ENCODE assay signal across 25 cellular contexts in genomic region chr3:116302087-116302747, GRCh38.
DNase-seq lines count a peak whose midpoint lies in the region; ATAC-seq and TF ChIP-seq lines count a peak whose summit lies in the region.
"Had no signal": no experiment of that assay in that cellular context is flagged by ENCODE, and none has a peak within 500 bp of the region (broad histone marks: within the 10 kb centered on the region; RNA-seq: fewer than 3 reads in every experiment).

No MANE protein-coding gene starts in this region.

- H3K27ac ChIP-seq in rectal smooth muscle tissue (ENCODE audit: low read depth, low read length) (peak overlapping the region; percentile 30), mesendoderm (ENCODE audit: low read depth, low read length) (no peak overlapping the region)
- H3K27ac ChIP-seq: heart right ventricle, parathyroid adenoma, PC-9, vagina had no signal

- H3K36me3 Mint-ChIP-seq in natural killer cell: no peaks in the 10 kb centered on the region
- no peaks in the 10 kb centered on the region for H3K36me3 Mint-ChIP-seq in stimulated activated effector memory CD8-positive, alpha-beta T cell treated with anti-CD3 and anti-CD28 coated beads, Interleukin-12 subunit alpha, Interleukin-12 subunit beta, amount 100 ng/mL, for 72 hours
- H3K36me3 Mint-ChIP-seq: activated naive CD4-positive, alpha-beta T cell treated with anti-CD3 and anti-CD28 coated beads, Interleukin-2, amount 50 U/mL, for 24 hours; naive thymus-derived CD4-positive, alpha-beta T cell had no signal

- H3K4me3 ChIP-seq in adipocyte (ENCODE audit: low read length) (no peak overlapping the region), rectal smooth muscle tissue (ENCODE audit: low read length) (no peak overlapping the region), mesendoderm (ENCODE audit: low read length) (no peak overlapping the region)
- H3K4me3 ChIP-seq: heart right ventricle, MG63, PC-9, vagina had no signal

- H2BK5ac ChIP-seq in mesendoderm (ENCODE audit: low read length): no peak overlapping the region

- H2BK15ac ChIP-seq in mesendoderm (replicated peaks; ENCODE audit: low read depth): no peak overlapping the region

- H3K4me3 Mint-ChIP-seq in natural killer cell: no peak overlapping the region
- H3K4me3 Mint-ChIP-seq in stimulated activated effector memory CD8-positive, alpha-beta T cell treated with anti-CD3 and anti-CD28 coated beads, Interleukin-12 subunit alpha, Interleukin-12 subunit beta, amount 100 ng/mL, for 72 hours: no peak overlapping the region
- H3K4me3 Mint-ChIP-seq: activated CD4-positive, alpha-beta memory T cell treated with anti-CD3 and anti-CD28 coated beads, Interleukin-2, amount 10 ng/mL, durations not matched to agents 7 days and 5 days; activated naive CD4-positive, alpha-beta T cell treated with anti-CD3 and anti-CD28 coated beads, Interleukin-2, amount 50 U/mL, for 24 hours; activated T-cell treated with anti-CD3 and anti-CD28 coated beads, Interleukin-2, amount 50 U/mL, for 24 hours; naive thymus-derived CD4-positive, alpha-beta T cell had no signal

- H3K27me3 Mint-ChIP-seq in natural killer cell (ENCODE audit: low read depth in 2 of 2): no peaks in the 10 kb centered on the region
- H3K27me3 Mint-ChIP-seq: activated CD4-positive, alpha-beta memory T cell treated with anti-CD3 and anti-CD28 coated beads, Interleukin-2, amount 10 ng/mL, durations not matched to agents 7 days and 5 days; activated naive CD4-positive, alpha-beta T cell treated with anti-CD3 and anti-CD28 coated beads, Interleukin-2, amount 50 U/mL, for 24 hours; activated T-cell treated with anti-CD3 and anti-CD28 coated beads, Interleukin-2, amount 50 U/mL, for 24 hours; naive thymus-derived CD4-positive, alpha-beta T cell had no signal

- H3K9ac ChIP-seq in adipocyte (ENCODE audit: low read length) (no peak overlapping the region), rectal smooth muscle tissue (ENCODE audit: low read length) (no peak overlapping the region), mesendoderm (ENCODE audit: low read length) (no peak overlapping the region)
- H3K9ac ChIP-seq: parathyroid adenoma had no signal

- no peak overlapping the region for H3K18ac ChIP-seq in mesendoderm (ENCODE audit: low read length)

- H3K27ac Mint-ChIP-seq in natural killer cell: no peak overlapping the region
- H3K27ac Mint-ChIP-seq in stimulated activated effector memory CD8-positive, alpha-beta T cell treated with anti-CD3 and anti-CD28 coated beads, Interleukin-12 subunit alpha, Interleukin-12 subunit beta, amount 100 ng/mL, for 72 hours: no peak overlapping the region
- H3K27ac Mint-ChIP-seq: activated CD4-positive, alpha-beta memory T cell treated with anti-CD3 and anti-CD28 coated beads, Interleukin-2, amount 10 ng/mL, durations not matched to agents 7 days and 5 days; activated naive CD4-positive, alpha-beta T cell treated with anti-CD3 and anti-CD28 coated beads, Interleukin-2, amount 50 U/mL, for 24 hours; activated T-cell treated with anti-CD3 and anti-CD28 coated beads, Interleukin-2, amount 50 U/mL, for 24 hours; naive thymus-derived CD4-positive, alpha-beta T cell had no signal

- DNase-seq in H4 (ENCODE audit: low spot score): peak; percentile 3
- DNase-seq in adipocyte (ENCODE audit: low read depth): peak; percentile 26
- peak; percentile 23 for DNase-seq in fibroblast of peridontal ligament (ENCODE audit: extremely low read depth)
- DNase-seq in natural killer cell: no peak
- DNase-seq in mesendoderm: no peak
- DNase-seq in stimulated activated effector memory CD8-positive, alpha-beta T cell treated with anti-CD3 and anti-CD28 coated beads, Interleukin-12 subunit alpha, Interleukin-12 subunit beta, amount 100 ng/mL, for 72 hours (ENCODE audit: low spot score in 2 of 2): no peak
- no peak for DNase-seq in activated CD8-positive, alpha-beta memory T cell treated with anti-CD3 and anti-CD28 coated beads, Interleukin-2, amount 50 U/mL, for 48 hours
- DNase-seq: activated CD4-positive, alpha-beta memory T cell treated with anti-CD3 and anti-CD28 coated beads, Interleukin-2, amount 10 ng/mL, durations not matched to agents 7 days and 5 days; activated CD4-positive, CD25-positive, alpha-beta regulatory T cell; activated T-cell treated with anti-CD3 and anti-CD28 coated beads, Interleukin-2, amount 50 U/mL, for 24 hours; cortex of kidney; DMS53; HCEC 1CT; heart right ventricle; mammary epithelial cell; MG63; naive thymus-derived CD4-positive, alpha-beta T cell; PC-9; stimulated activated CD4-positive, alpha-beta T cell treated with anti-CD3 and anti-CD28 coated beads, Interleukin-4, amount 100 ng/mL, for 4 hours; substantia nigra; T-helper 9 cell had no signal

- no peak overlapping the region for H4K5ac ChIP-seq in mesendoderm (ENCODE audit: low read length)

- H4K8ac ChIP-seq in mesendoderm (ENCODE audit: low read depth, low read length): no peak overlapping the region

- no peak overlapping the region for H3K56ac ChIP-seq in mesendoderm (ENCODE audit: low read length)

- H3K9me3 Mint-ChIP-seq in natural killer cell: peaks cover 11 to 12% of the 10 kb centered on the region in 2 donors
- peaks cover 8% of the 10 kb centered on the region for H3K9me3 Mint-ChIP-seq in stimulated activated effector memory CD8-positive, alpha-beta T cell treated with anti-CD3 and anti-CD28 coated beads, Interleukin-12 subunit alpha, Interleukin-12 subunit beta, amount 100 ng/mL, for 72 hours
- H3K9me3 Mint-ChIP-seq: activated naive CD4-positive, alpha-beta T cell treated with anti-CD3 and anti-CD28 coated beads, Interleukin-2, amount 50 U/mL, for 24 hours; activated T-cell treated with anti-CD3 and anti-CD28 coated beads, Interleukin-2, amount 50 U/mL, for 24 hours had no signal

- H3K4me1 ChIP-seq in adipocyte (ENCODE audit: control insufficient read depth, insufficient read depth, low read length) (no peaks in the 10 kb centered on the region), rectal smooth muscle tissue (ENCODE audit: control insufficient read depth, insufficient read depth, low read length) (peaks cover 29% of the 10 kb centered on the region), mesendoderm (ENCODE audit: control insufficient read depth, low read depth, low read length) (no peaks in the 10 kb centered on the region)
- H3K4me1 ChIP-seq: heart right ventricle, vagina had no signal

- no peak overlapping the region for H3K23ac ChIP-seq in mesendoderm (ENCODE audit: low read length)

- no peaks in the 10 kb centered on the region for H3K36me3 ChIP-seq in adipocyte (ENCODE audit: control insufficient read depth, insufficient read depth, low read length, severe bottlenecking)
- H3K36me3 ChIP-seq in rectal smooth muscle tissue (ENCODE audit: control insufficient read depth, insufficient read depth, low read length): no peaks in the 10 kb centered on the region
- no peaks in the 10 kb centered on the region for H3K36me3 ChIP-seq in mesendoderm (ENCODE audit: control insufficient read depth, insufficient read depth, low read length)
- H3K36me3 ChIP-seq: heart right ventricle, MG63, vagina had no signal

- no peak overlapping the region for H3K4ac ChIP-seq in mesendoderm (ENCODE audit: low read depth, low read length)

- H3K9me3 ChIP-seq in adipocyte (ENCODE audit: control insufficient read depth, low read length): no peaks in the 10 kb centered on the region
- H3K9me3 ChIP-seq: heart right ventricle, MG63, vagina had no signal

- WGBS in mesendoderm (ENCODE audit: extremely low coverage, insufficient coverage, low lambda C conversion rate): no CpG with 5 or more reads among the region's 4 CpGs

- no peak overlapping the region for H2BK120ac ChIP-seq in mesendoderm (ENCODE audit: low read depth, low read length)

- ATAC-seq in natural killer cell: no peak
- no peak for ATAC-seq in stimulated activated effector memory CD8-positive, alpha-beta T cell treated with anti-CD3 and anti-CD28 coated beads, Interleukin-12 subunit alpha, Interleukin-12 subunit beta, amount 100 ng/mL, for 72 hours
- ATAC-seq: heart right ventricle; naive thymus-derived CD4-positive, alpha-beta T cell had no signal

- no peak overlapping the region for H3K4me2 ChIP-seq in mesendoderm (ENCODE audit: low read length)
- H3K4me2 ChIP-seq: PC-9 had no signal

- TF ChIP-seq CTCF in natural killer cell (IDR thresholded peaks at IDR 0.05): no peak

- H3K79me1 ChIP-seq in mesendoderm (ENCODE audit: low read length): no peaks in the 10 kb centered on the region

- intact Hi-C loops in natural killer cell (cut with micrococcal nuclease): no loop called here

- no peaks in the 10 kb centered on the region for H3K79me2 ChIP-seq in mesendoderm (ENCODE audit: control insufficient read depth, insufficient read depth, low read length)
- H3K79me2 ChIP-seq: parathyroid adenoma had no signal

- H3K27me3 ChIP-seq in adipocyte (replicated peaks; ENCODE audit: control insufficient read depth, insufficient read depth, low read length) (no peaks in the 10 kb centered on the region), rectal smooth muscle tissue (ENCODE audit: control insufficient read depth, insufficient read depth, low read length) (no peaks in the 10 kb centered on the region), mesendoderm (ENCODE audit: insufficient read depth, low read length, poor library complexity) (no peaks in the 10 kb centered on the region)
- H3K27me3 ChIP-seq: heart right ventricle, MG63, vagina had no signal

- no peak overlapping the region for H2AK5ac ChIP-seq in mesendoderm (ENCODE audit: low read length)

- no peaks in the 10 kb centered on the region for H3K4me1 Mint-ChIP-seq in natural killer cell
- no peaks in the 10 kb centered on the region for H3K4me1 Mint-ChIP-seq in stimulated activated effector memory CD8-positive, alpha-beta T cell treated with anti-CD3 and anti-CD28 coated beads, Interleukin-12 subunit alpha, Interleukin-12 subunit beta, amount 100 ng/mL, for 72 hours
- H3K4me1 Mint-ChIP-seq: activated CD4-positive, alpha-beta memory T cell treated with anti-CD3 and anti-CD28 coated beads, Interleukin-2, amount 10 ng/mL, durations not matched to agents 7 days and 5 days; activated naive CD4-positive, alpha-beta T cell treated with anti-CD3 and anti-CD28 coated beads, Interleukin-2, amount 50 U/mL, for 24 hours; naive thymus-derived CD4-positive, alpha-beta T cell had no signal

Comparison
In these comparisons a context has a peak if more than half of its experiments do, and no peak if none do; other contexts are left out.
1. DNase-seq: peak in H4 (single experiment), adipocyte (single experiment) and fibroblast of peridontal ligament (single experiment); none in natural killer cell (single experiment), mesendoderm (single experiment), stimulated activated effector memory CD8-positive, alpha-beta T cell treated with anti-CD3 and anti-CD28 coated beads, Interleukin-12 subunit alpha, Interleukin-12 subunit beta, amount 100 ng/mL, for 72 hours (0 of 2) and activated CD8-positive, alpha-beta memory T cell treated with anti-CD3 and anti-CD28 coated beads, Interleukin-2, amount 50 U/mL, for 48 hours (single experiment).